30 cellular contexts compared by ENCODE assay signal in the genomic region with DNA sequence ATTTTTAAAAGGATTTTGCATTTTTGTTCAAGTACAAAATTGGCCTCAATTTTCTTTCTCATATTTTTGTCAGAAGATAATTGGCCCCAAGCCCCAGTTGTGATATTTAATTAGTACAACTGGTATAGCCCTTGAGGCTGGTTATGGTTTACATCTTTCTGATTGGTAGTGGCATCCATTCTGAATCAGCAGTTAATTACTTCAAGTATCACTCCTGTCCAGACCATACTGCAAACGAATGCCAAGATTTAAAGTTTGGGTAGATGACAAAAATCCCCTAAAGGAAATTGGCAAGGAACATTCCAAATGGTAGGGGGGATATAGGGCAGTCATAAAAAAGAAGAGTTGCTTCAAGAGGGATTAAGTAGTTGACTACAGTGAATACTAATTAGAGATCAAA. TPM values are rescaled to one million over a fixed set of nuclear protein-coding genes. Genes with fewer than 3 reads are reported as not detected.
"Had no signal": no experiment of that assay in that cellular context is flagged by ENCODE, and none has a peak within 500 bp of the region (broad histone marks: within the 10 kb centered on the region; RNA-seq: fewer than 3 reads in every experiment).

No MANE protein-coding gene starts in this region.

- DNase-seq: activated B cell treated with CpG ODN at 0.5 μM for 24 hours; activated CD4-positive, alpha-beta T cell treated with anti-CD3 and anti-CD28 coated beads, Interleukin-2, amount 50 U/mL, for 1 hour; activated CD8-positive, alpha-beta T cell treated with anti-CD3 and anti-CD28 coated beads for 36 hours; activated gamma-delta T cell treated with Interleukin-2 at 50 U/mL for 16 hours; activated T-cell treated with anti-CD3 and anti-CD28 coated beads, Interleukin-2, amount 50 U/mL, for 4 hours; aorta; body of pancreas; dermis blood vessel endothelial cell; effector CD4-positive, alpha-beta T cell; esophagus squamous epithelium; glutamatergic neuron; left ventricle myocardium superior; ovary; retina; stimulated activated CD4-positive, alpha-beta T cell treated with anti-CD3 and anti-CD28 coated beads, Interleukin-12 subunit alpha, Interleukin-12 subunit beta, amount 100 ng/mL, for 4 hours; stimulated activated CD4-positive, alpha-beta T cell treated with anti-CD3 and anti-CD28 coated beads, Interleukin-4, amount 100 ng/mL, for 1 hour; trophoblast cell had no signal

- ATAC-seq: activated CD8-positive, alpha-beta T cell treated with anti-CD3 and anti-CD28 coated beads for 36 hours; activated T-cell treated with anti-CD3 and anti-CD28 coated beads, Interleukin-2, amount 50 U/mL, for 4 hours; activated T-helper 17 cell treated with anti-CD3 and anti-CD28 coated beads, Interleukin-2, amount 50 U/mL, for 72 hours; body of pancreas; left ventricle myocardium superior; sciatic nerve had no signal

- H3K4me3 Mint-ChIP-seq: activated B cell treated with CpG ODN at 0.5 μM for 24 hours; activated CD8-positive, alpha-beta T cell treated with anti-CD3 and anti-CD28 coated beads for 36 hours; activated naive CD4-positive, alpha-beta T cell treated with anti-CD3 and anti-CD28 coated beads, Interleukin-2, amount 50 U/mL, for 24 hours; activated T-cell treated with anti-CD3 and anti-CD28 coated beads, Interleukin-2, amount 50 U/mL, for 4 hours; activated T-helper 17 cell treated with anti-CD3 and anti-CD28 coated beads, Interleukin-2, amount 50 U/mL, for 72 hours; nephron; stimulated activated naive CD8-positive, alpha-beta T cell treated with anti-CD3 and anti-CD28 coated beads, Interleukin-15, Interleukin-2, amounts not matched to agents 100 ng/mL and 50 ng/mL, for 24 hours; T-helper 2 cell treated with Interferon-gamma antibody and Interleukin-4, amounts not matched to agents 5 μg/mL and 100 μg/mL, for 36 hours had no signal

- H3K4me1 ChIP-seq: body of pancreas had no signal

- H3K4me1 Mint-ChIP-seq: activated B cell treated with CpG ODN at 0.5 μM for 24 hours; activated naive CD4-positive, alpha-beta T cell treated with anti-CD3 and anti-CD28 coated beads, Interleukin-2, amount 50 U/mL, for 24 hours; activated T-helper 17 cell treated with anti-CD3 and anti-CD28 coated beads, Interleukin-2, amount 50 U/mL, for 72 hours had no signal

- H3K9me3 ChIP-seq: body of pancreas, esophagus squamous epithelium, ovary, thoracic aorta had no signal

- H3K27me3 Mint-ChIP-seq: activated B cell treated with CpG ODN at 0.5 μM for 24 hours; activated CD8-positive, alpha-beta T cell treated with anti-CD3 and anti-CD28 coated beads for 36 hours; activated naive CD4-positive, alpha-beta T cell treated with anti-CD3 and anti-CD28 coated beads, Interleukin-2, amount 50 U/mL, for 24 hours; activated T-helper 17 cell treated with anti-CD3 and anti-CD28 coated beads, Interleukin-2, amount 50 U/mL, for 72 hours; progenitor cell of endocrine pancreas; stimulated activated naive CD8-positive, alpha-beta T cell treated with anti-CD3 and anti-CD28 coated beads, Interleukin-15, Interleukin-2, amounts not matched to agents 100 ng/mL and 50 ng/mL, for 24 hours had no signal

- H3K27me3 ChIP-seq: body of pancreas, esophagus squamous epithelium, ovary had no signal

- H3K27ac Mint-ChIP-seq: activated B cell treated with CpG ODN at 0.5 μM for 24 hours; activated CD8-positive, alpha-beta T cell treated with anti-CD3 and anti-CD28 coated beads for 36 hours; activated naive CD4-positive, alpha-beta T cell treated with anti-CD3 and anti-CD28 coated beads, Interleukin-2, amount 50 U/mL, for 24 hours; activated T-helper 17 cell treated with anti-CD3 and anti-CD28 coated beads, Interleukin-2, amount 50 U/mL, for 72 hours; nephron; progenitor cell of endocrine pancreas; stimulated activated naive CD8-positive, alpha-beta T cell treated with anti-CD3 and anti-CD28 coated beads, Interleukin-15, Interleukin-2, amounts not matched to agents 100 ng/mL and 50 ng/mL, for 24 hours; T-helper 2 cell treated with Interferon-gamma antibody and Interleukin-4, amounts not matched to agents 5 μg/mL and 100 μg/mL, for 36 hours had no signal

- H3K4me3 ChIP-seq: body of pancreas, esophagus squamous epithelium, ovary, skin epidermis, thoracic aorta had no signal

- H3K36me3 ChIP-seq: esophagus squamous epithelium, ovary, thoracic aorta had no signal

- H3K9me3 Mint-ChIP-seq: activated B cell treated with CpG ODN at 0.5 μM for 24 hours; activated CD8-positive, alpha-beta T cell treated with anti-CD3 and anti-CD28 coated beads for 36 hours; activated naive CD4-positive, alpha-beta T cell treated with anti-CD3 and anti-CD28 coated beads, Interleukin-2, amount 50 U/mL, for 24 hours; activated T-cell treated with anti-CD3 and anti-CD28 coated beads, Interleukin-2, amount 50 U/mL, for 4 hours; activated T-helper 17 cell treated with anti-CD3 and anti-CD28 coated beads, Interleukin-2, amount 50 U/mL, for 72 hours; nephron; stimulated activated naive CD8-positive, alpha-beta T cell treated with anti-CD3 and anti-CD28 coated beads, Interleukin-15, Interleukin-2, amounts not matched to agents 100 ng/mL and 50 ng/mL, for 24 hours; T-helper 2 cell treated with Interferon-gamma antibody and Interleukin-4, amounts not matched to agents 5 μg/mL and 100 μg/mL, for 36 hours had no signal

- H3K36me3 Mint-ChIP-seq: activated naive CD4-positive, alpha-beta T cell treated with anti-CD3 and anti-CD28 coated beads, Interleukin-2, amount 50 U/mL, for 24 hours had no signal

RNA-seq across cellular contexts. Expression of a gene that starts 23.1 kb away (rescaled TPM):
- total RNA-seq: activated B cell treated with CpG ODN at 0.5 μM for 24 hours; activated CD8-positive, alpha-beta T cell treated with anti-CD3 and anti-CD28 coated beads for 36 hours; activated T-cell treated with anti-CD3 and anti-CD28 coated beads, Interleukin-2, amount 50 U/mL, for 4 hours; dermis blood vessel endothelial cell; esophagus squamous epithelium; frontal cortex; lung microvascular endothelial cell; mucosa of gallbladder; subcutaneous adipose tissue; thoracic aorta had no signal
